ENCODE assay signal across 1 cellular context in the genomic region with DNA sequence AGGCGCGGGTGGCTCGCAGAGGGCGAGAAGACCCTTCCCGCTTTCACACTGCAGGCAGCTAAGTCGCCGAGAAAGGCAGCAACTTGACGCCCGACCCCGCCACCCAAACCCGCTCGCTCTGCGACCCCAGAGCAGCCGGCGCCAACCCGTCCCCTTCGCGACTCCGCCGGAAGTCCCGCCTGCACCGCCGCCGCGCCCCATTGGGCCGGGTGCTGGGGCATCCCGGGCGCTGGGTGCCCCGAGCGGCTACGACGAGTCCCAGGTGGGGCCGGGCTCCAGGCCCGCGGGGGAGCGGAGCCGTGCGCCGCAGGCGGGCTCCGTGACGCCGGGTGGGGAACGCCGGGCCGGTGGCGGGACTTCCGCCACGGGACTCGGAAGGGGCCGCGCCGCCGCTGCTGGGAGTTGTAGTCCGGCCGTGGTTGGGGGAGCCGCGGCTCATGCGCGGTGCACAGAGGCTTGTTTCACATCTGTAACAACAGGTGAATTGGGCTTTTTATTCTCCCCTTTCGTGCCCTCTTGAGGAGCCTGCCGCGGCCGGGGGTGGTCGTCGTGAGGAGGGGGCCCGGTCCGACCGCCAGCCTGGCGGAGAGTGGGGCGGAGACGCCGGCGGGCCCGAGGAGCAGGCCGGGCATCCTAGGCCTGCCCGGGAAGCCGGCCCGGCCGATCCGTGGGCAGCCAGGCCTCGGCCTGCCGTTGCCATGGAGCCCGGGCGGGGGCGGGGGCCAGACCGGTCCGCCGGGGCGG.
TF ChIP-seq lines count a peak whose summit lies in the region.

A gene with protein sequence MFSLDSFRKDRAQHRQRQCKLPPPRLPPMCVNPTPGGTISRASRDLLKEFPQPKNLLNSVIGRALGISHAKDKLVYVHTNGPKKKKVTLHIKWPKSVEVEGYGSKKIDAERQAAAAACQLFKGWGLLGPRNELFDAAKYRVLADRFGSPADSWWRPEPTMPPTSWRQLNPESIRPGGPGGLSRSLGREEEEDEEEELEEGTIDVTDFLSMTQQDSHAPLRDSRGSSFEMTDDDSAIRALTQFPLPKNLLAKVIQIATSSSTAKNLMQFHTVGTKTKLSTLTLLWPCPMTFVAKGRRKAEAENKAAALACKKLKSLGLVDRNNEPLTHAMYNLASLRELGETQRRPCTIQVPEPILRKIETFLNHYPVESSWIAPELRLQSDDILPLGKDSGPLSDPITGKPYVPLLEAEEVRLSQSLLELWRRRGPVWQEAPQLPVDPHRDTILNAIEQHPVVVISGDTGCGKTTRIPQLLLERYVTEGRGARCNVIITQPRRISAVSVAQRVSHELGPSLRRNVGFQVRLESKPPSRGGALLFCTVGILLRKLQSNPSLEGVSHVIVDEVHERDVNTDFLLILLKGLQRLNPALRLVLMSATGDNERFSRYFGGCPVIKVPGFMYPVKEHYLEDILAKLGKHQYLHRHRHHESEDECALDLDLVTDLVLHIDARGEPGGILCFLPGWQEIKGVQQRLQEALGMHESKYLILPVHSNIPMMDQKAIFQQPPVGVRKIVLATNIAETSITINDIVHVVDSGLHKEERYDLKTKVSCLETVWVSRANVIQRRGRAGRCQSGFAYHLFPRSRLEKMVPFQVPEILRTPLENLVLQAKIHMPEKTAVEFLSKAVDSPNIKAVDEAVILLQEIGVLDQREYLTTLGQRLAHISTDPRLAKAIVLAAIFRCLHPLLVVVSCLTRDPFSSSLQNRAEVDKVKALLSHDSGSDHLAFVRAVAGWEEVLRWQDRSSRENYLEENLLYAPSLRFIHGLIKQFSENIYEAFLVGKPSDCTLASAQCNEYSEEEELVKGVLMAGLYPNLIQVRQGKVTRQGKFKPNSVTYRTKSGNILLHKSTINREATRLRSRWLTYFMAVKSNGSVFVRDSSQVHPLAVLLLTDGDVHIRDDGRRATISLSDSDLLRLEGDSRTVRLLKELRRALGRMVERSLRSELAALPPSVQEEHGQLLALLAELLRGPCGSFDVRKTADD (plus strand): TSS at position 405 of the 744 bp plus-strand sequence. CDS start 7,546 bp downstream, outside the sequence.

TF ChIP-seq in HepG2, 621 proteins besides CTCF, POLR2A, EP300 and RAD21 (continued from another document and continues in another):
- TF ChIP-seq ZNF225 (CRISPR knock-in tag; IDR thresholded peaks at IDR 0.05) = 0 out of 2 replicates have a peak, but pooled peaks have one; percentile 12
- TF ChIP-seq, protein P1, sequence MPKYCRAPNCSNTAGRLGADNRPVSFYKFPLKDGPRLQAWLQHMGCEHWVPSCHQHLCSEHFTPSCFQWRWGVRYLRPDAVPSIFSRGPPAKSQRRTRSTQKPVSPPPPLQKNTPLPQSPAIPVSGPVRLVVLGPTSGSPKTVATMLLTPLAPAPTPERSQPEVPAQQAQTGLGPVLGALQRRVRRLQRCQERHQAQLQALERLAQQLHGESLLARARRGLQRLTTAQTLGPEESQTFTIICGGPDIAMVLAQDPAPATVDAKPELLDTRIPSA (CRISPR knock-in tag; IDR thresholded peaks at IDR 0.05; ENCODE audit: borderline replicate concordance) = peak; percentile 46; the same call in 1 of the 2 replicates
- TF ChIP-seq ZNF674 (CRISPR knock-in tag; IDR thresholded peaks at IDR 0.05; ENCODE audit: low read depth) = 0 out of 2 replicates have a peak, but pooled peaks have one; percentile 64
- no peak for TF ChIP-seq ZNF781 (CRISPR knock-in tag; IDR thresholded peaks at IDR 0.05; ENCODE audit: borderline replicate concordance, not compliant biosample characterization)
- no peak for TF ChIP-seq HMG20B (CRISPR knock-in tag; conservative IDR thresholded peaks at IDR 0.05)
- peak; percentile 93; the same call in 1 of the 2 replicates for TF ChIP-seq ZNF709 (CRISPR knock-in tag; IDR thresholded peaks at IDR 0.05)
- TF ChIP-seq, protein P2, sequence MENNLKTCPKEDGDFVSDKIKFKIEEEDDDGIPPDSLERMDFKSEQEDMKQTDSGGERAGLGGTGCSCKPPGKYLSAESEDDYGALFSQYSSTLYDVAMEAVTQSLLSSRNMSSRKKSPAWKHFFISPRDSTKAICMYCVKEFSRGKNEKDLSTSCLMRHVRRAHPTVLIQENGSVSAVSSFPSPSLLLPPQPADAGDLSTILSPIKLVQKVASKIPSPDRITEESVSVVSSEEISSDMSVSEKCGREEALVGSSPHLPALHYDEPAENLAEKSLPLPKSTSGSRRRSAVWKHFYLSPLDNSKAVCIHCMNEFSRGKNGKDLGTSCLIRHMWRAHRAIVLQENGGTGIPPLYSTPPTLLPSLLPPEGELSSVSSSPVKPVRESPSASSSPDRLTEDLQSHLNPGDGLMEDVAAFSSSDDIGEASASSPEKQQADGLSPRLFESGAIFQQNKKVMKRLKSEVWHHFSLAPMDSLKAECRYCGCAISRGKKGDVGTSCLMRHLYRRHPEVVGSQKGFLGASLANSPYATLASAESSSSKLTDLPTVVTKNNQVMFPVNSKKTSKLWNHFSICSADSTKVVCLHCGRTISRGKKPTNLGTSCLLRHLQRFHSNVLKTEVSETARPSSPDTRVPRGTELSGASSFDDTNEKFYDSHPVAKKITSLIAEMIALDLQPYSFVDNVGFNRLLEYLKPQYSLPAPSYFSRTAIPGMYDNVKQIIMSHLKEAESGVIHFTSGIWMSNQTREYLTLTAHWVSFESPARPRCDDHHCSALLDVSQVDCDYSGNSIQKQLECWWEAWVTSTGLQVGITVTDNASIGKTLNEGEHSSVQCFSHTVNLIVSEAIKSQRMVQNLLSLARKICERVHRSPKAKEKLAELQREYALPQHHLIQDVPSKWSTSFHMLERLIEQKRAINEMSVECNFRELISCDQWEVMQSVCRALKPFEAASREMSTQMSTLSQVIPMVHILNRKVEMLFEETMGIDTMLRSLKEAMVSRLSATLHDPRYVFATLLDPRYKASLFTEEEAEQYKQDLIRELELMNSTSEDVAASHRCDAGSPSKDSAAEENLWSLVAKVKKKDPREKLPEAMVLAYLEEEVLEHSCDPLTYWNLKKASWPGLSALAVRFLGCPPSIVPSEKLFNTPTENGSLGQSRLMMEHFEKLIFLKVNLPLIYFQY (CRISPR knock-in tag; IDR thresholded peaks at IDR 0.05; ENCODE audit: borderline replicate concordance) = peak; percentile 63; the same call in 1 of the 2 replicates
- TF ChIP-seq HOXA3 (CRISPR knock-in tag; IDR thresholded peaks at IDR 0.05) = peak; percentile 18; the same call in 1 of the 2 replicates
- TF ChIP-seq ZNF10 (CRISPR knock-in tag; IDR thresholded peaks at IDR 0.05; ENCODE audit: borderline replicate concordance, low read depth) = no peak
- TF ChIP-seq SRY (CRISPR knock-in tag; IDR thresholded peaks at IDR 0.05) = peak; percentile 85; the same call in 1 of the 2 replicates
- TF ChIP-seq, protein P3, sequence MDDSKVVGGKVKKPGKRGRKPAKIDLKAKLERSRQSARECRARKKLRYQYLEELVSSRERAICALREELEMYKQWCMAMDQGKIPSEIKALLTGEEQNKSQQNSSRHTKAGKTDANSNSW (CRISPR knock-in tag; IDR thresholded peaks at IDR 0.05; ENCODE audit: borderline replicate concordance) = 0 out of 2 replicates have a peak, but pooled peaks have one; percentile 11
- peak; percentile 59; the same call in 1 of the 2 replicates for TF ChIP-seq MXD4 (CRISPR knock-in tag; IDR thresholded peaks at IDR 0.05)
- TF ChIP-seq TP53 (CRISPR knock-in tag; conservative IDR thresholded peaks at IDR 0.05) = no peak
- TF ChIP-seq MAZ (IDR thresholded peaks at IDR 0.05; ENCODE audit: borderline replicate concordance, low read depth, low read length) = peak; percentile 18; the same call in 1 of the 2 replicates
- no peak; the same call in 1 of the 2 replicates for TF ChIP-seq MAZ (CRISPR knock-in tag; IDR thresholded peaks at IDR 0.05; ENCODE audit: low read depth)
- TF ChIP-seq, protein P4, sequence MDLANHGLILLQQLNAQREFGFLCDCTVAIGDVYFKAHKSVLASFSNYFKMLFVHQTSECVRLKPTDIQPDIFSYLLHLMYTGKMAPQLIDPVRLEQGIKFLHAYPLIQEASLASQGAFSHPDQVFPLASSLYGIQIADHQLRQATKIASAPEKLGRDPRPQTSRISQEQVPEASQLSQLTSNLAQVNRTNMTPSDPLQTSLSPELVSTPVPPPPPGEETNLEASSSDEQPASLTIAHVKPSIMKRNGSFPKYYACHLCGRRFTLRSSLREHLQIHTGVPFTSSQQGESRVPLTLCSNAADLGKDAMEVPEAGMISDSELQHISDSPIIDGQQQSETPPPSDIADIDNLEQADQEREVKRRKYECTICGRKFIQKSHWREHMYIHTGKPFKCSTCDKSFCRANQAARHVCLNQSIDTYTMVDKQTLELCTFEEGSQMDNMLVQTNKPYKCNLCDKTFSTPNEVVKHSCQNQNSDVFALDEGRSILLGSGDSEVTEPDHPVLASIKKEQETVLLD (CRISPR knock-in tag; IDR thresholded peaks at IDR 0.05; ENCODE audit: low read depth) = peak; percentile 97
- TF ChIP-seq, protein P5, sequence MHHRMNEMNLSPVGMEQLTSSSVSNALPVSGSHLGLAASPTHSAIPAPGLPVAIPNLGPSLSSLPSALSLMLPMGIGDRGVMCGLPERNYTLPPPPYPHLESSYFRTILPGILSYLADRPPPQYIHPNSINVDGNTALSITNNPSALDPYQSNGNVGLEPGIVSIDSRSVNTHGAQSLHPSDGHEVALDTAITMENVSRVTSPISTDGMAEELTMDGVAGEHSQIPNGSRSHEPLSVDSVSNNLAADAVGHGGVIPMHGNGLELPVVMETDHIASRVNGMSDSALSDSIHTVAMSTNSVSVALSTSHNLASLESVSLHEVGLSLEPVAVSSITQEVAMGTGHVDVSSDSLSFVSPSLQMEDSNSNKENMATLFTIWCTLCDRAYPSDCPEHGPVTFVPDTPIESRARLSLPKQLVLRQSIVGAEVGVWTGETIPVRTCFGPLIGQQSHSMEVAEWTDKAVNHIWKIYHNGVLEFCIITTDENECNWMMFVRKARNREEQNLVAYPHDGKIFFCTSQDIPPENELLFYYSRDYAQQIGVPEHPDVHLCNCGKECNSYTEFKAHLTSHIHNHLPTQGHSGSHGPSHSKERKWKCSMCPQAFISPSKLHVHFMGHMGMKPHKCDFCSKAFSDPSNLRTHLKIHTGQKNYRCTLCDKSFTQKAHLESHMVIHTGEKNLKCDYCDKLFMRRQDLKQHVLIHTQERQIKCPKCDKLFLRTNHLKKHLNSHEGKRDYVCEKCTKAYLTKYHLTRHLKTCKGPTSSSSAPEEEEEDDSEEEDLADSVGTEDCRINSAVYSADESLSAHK (CRISPR knock-in tag; IDR thresholded peaks at IDR 0.05; ENCODE audit: borderline replicate concordance) = 0 out of 2 replicates have a peak, but pooled peaks have one; percentile 34
- no peak for TF ChIP-seq ZNF773 (CRISPR knock-in tag; IDR thresholded peaks at IDR 0.05; ENCODE audit: borderline replicate concordance)
- TF ChIP-seq, protein P6, sequence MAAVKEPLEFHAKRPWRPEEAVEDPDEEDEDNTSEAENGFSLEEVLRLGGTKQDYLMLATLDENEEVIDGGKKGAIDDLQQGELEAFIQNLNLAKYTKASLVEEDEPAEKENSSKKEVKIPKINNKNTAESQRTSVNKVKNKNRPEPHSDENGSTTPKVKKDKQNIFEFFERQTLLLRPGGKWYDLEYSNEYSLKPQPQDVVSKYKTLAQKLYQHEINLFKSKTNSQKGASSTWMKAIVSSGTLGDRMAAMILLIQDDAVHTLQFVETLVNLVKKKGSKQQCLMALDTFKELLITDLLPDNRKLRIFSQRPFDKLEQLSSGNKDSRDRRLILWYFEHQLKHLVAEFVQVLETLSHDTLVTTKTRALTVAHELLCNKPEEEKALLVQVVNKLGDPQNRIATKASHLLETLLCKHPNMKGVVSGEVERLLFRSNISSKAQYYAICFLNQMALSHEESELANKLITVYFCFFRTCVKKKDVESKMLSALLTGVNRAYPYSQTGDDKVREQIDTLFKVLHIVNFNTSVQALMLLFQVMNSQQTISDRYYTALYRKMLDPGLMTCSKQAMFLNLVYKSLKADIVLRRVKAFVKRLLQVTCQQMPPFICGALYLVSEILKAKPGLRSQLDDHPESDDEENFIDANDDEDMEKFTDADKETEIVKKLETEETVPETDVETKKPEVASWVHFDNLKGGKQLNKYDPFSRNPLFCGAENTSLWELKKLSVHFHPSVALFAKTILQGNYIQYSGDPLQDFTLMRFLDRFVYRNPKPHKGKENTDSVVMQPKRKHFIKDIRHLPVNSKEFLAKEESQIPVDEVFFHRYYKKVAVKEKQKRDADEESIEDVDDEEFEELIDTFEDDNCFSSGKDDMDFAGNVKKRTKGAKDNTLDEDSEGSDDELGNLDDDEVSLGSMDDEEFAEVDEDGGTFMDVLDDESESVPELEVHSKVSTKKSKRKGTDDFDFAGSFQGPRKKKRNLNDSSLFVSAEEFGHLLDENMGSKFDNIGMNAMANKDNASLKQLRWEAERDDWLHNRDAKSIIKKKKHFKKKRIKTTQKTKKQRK (IDR thresholded peaks at IDR 0.05; ENCODE audit: low read length) = no peak
- peak; percentile 41 for TF ChIP-seq FOXO1 (CRISPR knock-in tag; IDR thresholded peaks at IDR 0.05)
- peak; percentile 80; the same call in 1 of the 2 replicates for TF ChIP-seq YEATS4 (CRISPR knock-in tag; IDR thresholded peaks at IDR 0.05; ENCODE audit: borderline replicate concordance)
- TF ChIP-seq ZNF891 (CRISPR knock-in tag; IDR thresholded peaks at IDR 0.05) = no peak; the same call in 1 of the 2 replicates
- TF ChIP-seq NR1H2 (CRISPR knock-in tag; IDR thresholded peaks at IDR 0.05; ENCODE audit: borderline replicate concordance, low read depth) = peak; percentile 51; the same call in 1 of the 2 replicates
- TF ChIP-seq PITX1 (CRISPR knock-in tag; IDR thresholded peaks at IDR 0.05) = 0 out of 2 replicates have a peak, but pooled peaks have one; percentile 16
- peak; percentile 76; the same call in 1 of the 2 replicates for TF ChIP-seq RFX1 (IDR thresholded peaks at IDR 0.05)
- no peak for TF ChIP-seq ZMYM2 (CRISPR knock-in tag; IDR thresholded peaks at IDR 0.05)
- peak; percentile 92 for TF ChIP-seq GABPA (IDR thresholded peaks at IDR 0.05; ENCODE audit: low read depth, low read length)
- peak; percentile 89 for TF ChIP-seq GABPA (CRISPR knock-in tag; IDR thresholded peaks at IDR 0.05; ENCODE audit: low read depth)
- TF ChIP-seq HDAC6 (IDR thresholded peaks at IDR 0.05; ENCODE audit: low read depth, low read length) = no peak
- TF ChIP-seq ZNF350 (CRISPR knock-in tag; IDR thresholded peaks at IDR 0.05; ENCODE audit: borderline replicate concordance, low read depth) = no peak
- TF ChIP-seq, protein P7, sequence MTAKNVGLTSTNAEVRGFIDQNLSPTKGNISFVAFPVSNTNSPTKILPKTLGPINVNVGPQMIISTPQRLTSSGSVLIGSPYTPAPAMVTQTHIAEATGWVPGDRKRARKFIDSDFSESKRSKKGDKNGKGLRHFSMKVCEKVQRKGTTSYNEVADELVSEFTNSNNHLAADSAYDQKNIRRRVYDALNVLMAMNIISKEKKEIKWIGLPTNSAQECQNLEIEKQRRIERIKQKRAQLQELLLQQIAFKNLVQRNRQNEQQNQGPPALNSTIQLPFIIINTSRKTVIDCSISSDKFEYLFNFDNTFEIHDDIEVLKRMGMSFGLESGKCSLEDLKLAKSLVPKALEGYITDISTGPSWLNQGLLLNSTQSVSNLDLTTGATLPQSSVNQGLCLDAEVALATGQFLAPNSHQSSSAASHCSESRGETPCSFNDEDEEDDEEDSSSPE (CRISPR knock-in tag; IDR thresholded peaks at IDR 0.05) = peak; percentile 38
- TF ChIP-seq ARNT2 (CRISPR knock-in tag; IDR thresholded peaks at IDR 0.05; ENCODE audit: low read depth) = peak; percentile 38; the same call in 1 of the 2 replicates
- no peak for TF ChIP-seq POLR2AphosphoS2 (IDR thresholded peaks at IDR 0.05; ENCODE audit: low read depth, low read length)
- peak; percentile 37 for TF ChIP-seq YY1 (IDR thresholded peaks at IDR 0.05; ENCODE audit: insufficient read depth, insufficient replicate concordance, low read depth, low read length)
- TF ChIP-seq SALL1 (CRISPR knock-in tag; IDR thresholded peaks at IDR 0.05) = peak; percentile 80
- 0 out of 2 replicates have a peak, but pooled peaks have one; percentile 23 for TF ChIP-seq MEIS2 (CRISPR knock-in tag; IDR thresholded peaks at IDR 0.05)
- peak; percentile 55 for TF ChIP-seq HNRNPK (IDR thresholded peaks at IDR 0.05; ENCODE audit: low read depth, low read length, poor library complexity, severe bottlenecking)
